ENCODE assay signal across 1 cellular context in the genomic region with DNA sequence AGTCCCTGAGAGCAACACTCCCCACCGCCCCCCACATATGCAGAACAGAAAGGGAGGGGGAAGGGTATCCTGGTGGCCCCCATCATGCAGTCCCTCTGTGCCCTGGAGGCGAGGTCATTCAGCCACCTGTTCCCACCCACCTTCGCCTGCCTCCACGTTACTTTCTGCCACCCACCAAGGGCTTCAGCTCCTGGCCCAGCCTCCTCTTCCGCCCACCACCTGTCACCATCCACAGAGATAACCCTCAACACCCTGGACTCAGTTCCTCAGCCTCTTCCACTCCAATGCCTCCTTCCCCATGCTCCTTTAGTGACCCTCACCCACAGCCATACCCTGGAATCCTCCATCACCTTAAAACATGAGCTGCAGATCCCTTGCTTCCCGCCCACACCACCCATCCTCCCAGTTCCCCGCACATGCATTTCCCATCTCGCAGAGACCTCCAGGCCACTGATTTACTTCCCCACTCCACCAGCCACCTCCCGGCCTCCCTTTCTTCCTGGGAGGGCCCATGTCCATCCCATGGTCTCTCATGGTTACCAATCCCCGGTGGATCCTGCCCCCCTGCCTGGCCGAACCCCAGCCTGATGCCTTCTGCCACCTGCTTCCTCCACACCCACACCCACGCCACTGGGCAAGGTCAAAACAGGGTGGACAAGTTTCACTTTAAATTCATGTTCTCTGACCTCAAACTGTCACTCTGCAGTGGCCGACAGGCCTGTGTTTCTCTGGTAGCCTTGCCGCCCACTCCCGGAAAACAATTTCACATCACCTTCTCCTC.
TF ChIP-seq lines count a peak whose summit lies in the region.

No MANE protein-coding gene starts in this region.

TF ChIP-seq in H1, 55 proteins besides CTCF, POLR2A, EP300 and RAD21:
- TF ChIP-seq SRF (IDR thresholded peaks at IDR 0.05; ENCODE audit: low read depth, low read length) = no peak
- TF ChIP-seq HDAC6 (IDR thresholded peaks at IDR 0.05; ENCODE audit: low read depth, low read length) = no peak
- TF ChIP-seq KDM1A (IDR thresholded peaks at IDR 0.05; ENCODE audit: borderline replicate concordance, low read length) = no peak
- no peak for TF ChIP-seq SIRT6 (IDR thresholded peaks at IDR 0.05; ENCODE audit: low read length)
- no peak for TF ChIP-seq SIN3A (conservative IDR thresholded peaks at IDR 0.05 in 1 of 2, IDR thresholded peaks at IDR 0.05 in 1 of 2; ENCODE audit: low read depth in 1 of 2, low read length in 2 of 2)
